ENCODE assay signal across 26 cellular contexts in genomic region chr9:133524679-133525228, GRCh38. TPM values are rescaled to one million over a fixed set of nuclear protein-coding genes. Genes with fewer than 3 reads are reported as not detected.
"Had no signal": no experiment of that assay in that cellular context is flagged by ENCODE, and none has a peak within 500 bp of the region (broad histone marks: within the 10 kb centered on the region; RNA-seq: fewer than 3 reads in every experiment).

A gene with protein sequence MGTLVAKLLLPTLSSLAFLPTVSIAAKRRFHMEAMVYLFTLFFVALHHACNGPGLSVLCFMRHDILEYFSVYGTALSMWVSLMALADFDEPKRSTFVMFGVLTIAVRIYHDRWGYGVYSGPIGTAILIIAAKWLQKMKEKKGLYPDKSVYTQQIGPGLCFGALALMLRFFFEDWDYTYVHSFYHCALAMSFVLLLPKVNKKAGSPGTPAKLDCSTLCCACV (minus strand): TSS chr9:133524959. CDS start chr9:133524844, 115 bp downstream.

- H3K27me3 ChIP-seq: sigmoid colon, uterus had no signal

- H3K27me3 Mint-ChIP-seq: activated CD8-positive, alpha-beta T cell treated with anti-CD3 and anti-CD28 coated beads for 36 hours had no signal

- H3K36me3 ChIP-seq: prostate gland, sigmoid colon, tibial artery, uterus had no signal

- H3K27ac Mint-ChIP-seq: activated CD8-positive, alpha-beta T cell treated with anti-CD3 and anti-CD28 coated beads for 36 hours; dendritic cell treated with granulocyte-macrophage colony-stimulating factor and Interleukin-4, amounts not matched to agents 40 ng/mL and 50 ng/mL, for 4 days; natural killer cell; stimulated activated effector memory CD8-positive, alpha-beta T cell treated with anti-CD3 and anti-CD28 coated beads, Interleukin-12 subunit alpha, Interleukin-12 subunit beta, amount 100 ng/mL, for 72 hours had no signal

- H3K4me3 ChIP-seq: lung, mucosa of descending colon, prostate gland, sigmoid colon, tibial artery, uterus had no signal

- H3K9me3 ChIP-seq: mucosa of descending colon, prostate gland, sigmoid colon, SK-N-SH, tibial artery, uterus had no signal

- ATAC-seq: activated CD8-positive, alpha-beta T cell treated with anti-CD3 and anti-CD28 coated beads for 36 hours; activated naive CD4-positive, alpha-beta T cell treated with anti-CD3 and anti-CD28 coated beads, Interleukin-2, amount 50 U/mL, for 72 hours; mucosa of descending colon; natural killer cell; stimulated activated effector memory CD8-positive, alpha-beta T cell treated with anti-CD3 and anti-CD28 coated beads, Interleukin-12 subunit alpha, Interleukin-12 subunit beta, amount 100 ng/mL, for 72 hours had no signal

- H3K9me3 Mint-ChIP-seq: activated CD8-positive, alpha-beta T cell treated with anti-CD3 and anti-CD28 coated beads for 36 hours; activated naive CD4-positive, alpha-beta T cell treated with anti-CD3 and anti-CD28 coated beads, Interleukin-2, amount 50 U/mL, for 72 hours; dendritic cell treated with granulocyte-macrophage colony-stimulating factor and Interleukin-4, amounts not matched to agents 40 ng/mL and 50 ng/mL, for 4 days; natural killer cell; stimulated activated effector memory CD8-positive, alpha-beta T cell treated with anti-CD3 and anti-CD28 coated beads, Interleukin-12 subunit alpha, Interleukin-12 subunit beta, amount 100 ng/mL, for 72 hours had no signal

- DNase-seq: activated CD4-positive, alpha-beta T cell treated with anti-CD3 and anti-CD28 coated beads for 4 hours; activated CD8-positive, alpha-beta T cell treated with anti-CD3 and anti-CD28 coated beads for 36 hours; activated gamma-delta T cell; activated T-cell treated with anti-CD3 and anti-CD28 coated beads, Interleukin-2, amount 50 U/mL, for 48 hours; amniotic stem cell; foreskin melanocyte; head of caudate nucleus; natural killer cell; sigmoid colon; SK-N-SH; stimulated activated CD4-positive, alpha-beta T cell treated with anti-CD3 and anti-CD28 coated beads, Interleukin-12 subunit alpha, Interleukin-12 subunit beta, amount 100 ng/mL, for 4 hours; T-helper 1 cell; T1000; tibial artery; uterus had no signal

- H3K4me1 Mint-ChIP-seq: natural killer cell; stimulated activated effector memory CD8-positive, alpha-beta T cell treated with anti-CD3 and anti-CD28 coated beads, Interleukin-12 subunit alpha, Interleukin-12 subunit beta, amount 100 ng/mL, for 72 hours had no signal

- H3K4me3 Mint-ChIP-seq: activated CD8-positive, alpha-beta T cell treated with anti-CD3 and anti-CD28 coated beads for 36 hours; dendritic cell treated with granulocyte-macrophage colony-stimulating factor and Interleukin-4, amounts not matched to agents 40 ng/mL and 50 ng/mL, for 4 days; natural killer cell; stimulated activated effector memory CD8-positive, alpha-beta T cell treated with anti-CD3 and anti-CD28 coated beads, Interleukin-12 subunit alpha, Interleukin-12 subunit beta, amount 100 ng/mL, for 72 hours had no signal

- H3K27ac ChIP-seq: epithelial cell of prostate, prostate gland, tibial artery, uterus, VCaP had no signal

- H3K36me3 Mint-ChIP-seq: activated naive CD4-positive, alpha-beta T cell treated with anti-CD3 and anti-CD28 coated beads, Interleukin-2, amount 50 U/mL, for 72 hours; natural killer cell; stimulated activated effector memory CD8-positive, alpha-beta T cell treated with anti-CD3 and anti-CD28 coated beads, Interleukin-12 subunit alpha, Interleukin-12 subunit beta, amount 100 ng/mL, for 72 hours had no signal

RNA-seq across cellular contexts. Expression of the gene that starts here (rescaled TPM):
- total RNA-seq: activated CD8-positive, alpha-beta T cell treated with anti-CD3 and anti-CD28 coated beads for 36 hours; activated naive CD4-positive, alpha-beta T cell treated with anti-CD3 and anti-CD28 coated beads, Interleukin-2, amount 50 U/mL, for 72 hours; cerebellum; fibroblast of lung; lung; mucosa of descending colon; natural killer cell; omental fat pad; prostate gland; sigmoid colon; uterus had no signal
- polyA plus RNA-seq: fibroblast of lung, lung, sigmoid colon, SK-N-SH had no signal
